23 cellular contexts compared by ENCODE assay signal in genomic region chr20:40676870-40677269, GRCh38. TPM values are rescaled to one million over a fixed set of nuclear protein-coding genes. Genes with fewer than 3 reads are reported as not detected.
DNase-seq lines count a peak whose midpoint lies in the region; ATAC-seq and TF ChIP-seq lines count a peak whose summit lies in the region.
"Had no signal": no experiment of that assay in that cellular context is flagged by ENCODE, and none has a peak within 500 bp of the region (broad histone marks: within the 10 kb centered on the region; RNA-seq: fewer than 3 reads in every experiment).

No MANE protein-coding gene starts in this region.

- peaks cover 2% of the 10 kb centered on the region for H3K4me1 Mint-ChIP-seq in glutamatergic neuron (ENCODE audit: low read depth, unreplicated experiment)
- H3K4me1 Mint-ChIP-seq: CD8-positive, alpha-beta memory T cell had no signal

- peak overlapping the region; percentile 8; the same call in 1 of the 2 replicates for H3K4me2 ChIP-seq in SK-N-SH
- H3K4me2 ChIP-seq in PC-9 = peak overlapping the region; percentile 23; the same call in 1 of the 2 replicates

- H3K9me3 ChIP-seq in SK-N-SH (no peaks in the 10 kb centered on the region), PC-9 (ENCODE audit: insufficient read depth, low read depth) (no peaks in the 10 kb centered on the region), lower lobe of right lung (no peaks in the 10 kb centered on the region), thyroid gland (no peaks in the 10 kb centered on the region)
- H3K9me3 ChIP-seq: Peyer's patch had no signal

- no peak for DNase-seq in SK-N-SH
- no peak for DNase-seq in PC-9
- DNase-seq in lower lobe of right lung = no peak
- DNase-seq in thyroid gland = no peak
- no peak for DNase-seq in medulla oblongata (ENCODE audit: extremely low spot score)
- no peak for DNase-seq in NCI-H526 treated with DMSO at 0.1 percent for 48 hours (lab: John Stamatoyannopoulos, UW)
- DNase-seq in glutamatergic neuron = no peak
- DNase-seq: AML-193; C1 segment of cervical spinal cord; Calu3; CD8-positive, alpha-beta memory T cell; DMS153; GOT3; HCEC 1CT; NCI-H1417; NCI-H1694 treated with DMSO at 0.1 percent for 48 hours; NCI-H2107; NCI-H774; Peyer's patch had no signal

- H4K20me1 ChIP-seq in SK-N-SH (ENCODE audit: insufficient read depth) = no peaks in the 10 kb centered on the region
- no peaks in the 10 kb centered on the region for H4K20me1 ChIP-seq in PC-9 (ENCODE audit: insufficient read depth)

- H3K9me3 Mint-ChIP-seq in glutamatergic neuron (ENCODE audit: unreplicated experiment) = peaks cover 4% of the 10 kb centered on the region
- H3K9me3 Mint-ChIP-seq: CD8-positive, alpha-beta memory T cell had no signal

- intact Hi-C loops in PC-9 (cut with micrococcal nuclease; ENCODE audit: unreplicated experiment) (no loop called here), lower lobe of right lung (cut with DNase I) (no loop called here), thyroid gland (cut with DNase I) (no loop called here)

- H3K9ac ChIP-seq in SK-N-SH = no peak overlapping the region

- no peak for TF ChIP-seq RAD21 in SK-N-SH (IDR thresholded peaks at IDR 0.05; ENCODE audit: low read length)

- H3K9me2 ChIP-seq in SK-N-SH (no peaks in the 10 kb centered on the region), PC-9 (ENCODE audit: insufficient read depth) (no peaks in the 10 kb centered on the region)

- H3K4me3 ChIP-seq in SK-N-SH (ENCODE audit: low read depth in 2 of 2, low read length in 1 of 2) (no peak overlapping the region), PC-9 (no peak overlapping the region), lower lobe of right lung (no peak overlapping the region), thyroid gland (replicated peaks in 1 of 3) (no peak overlapping the region)
- H3K4me3 ChIP-seq: Peyer's patch had no signal

- no peak for TF ChIP-seq POLR2A in thyroid gland (IDR thresholded peaks at IDR 0.05)

- H2AFZ ChIP-seq in SK-N-SH (ENCODE audit: low read depth) (no peak overlapping the region), PC-9 (no peak overlapping the region)

- CTCF ChIA-PET in SK-N-SH (lab: Yijun Ruan, JAX) = interaction anchor here (1.1 to 8.7 kb wide), 4 partner anchors 12 to 803 kb away, joined by 3 to 46 read pairs (median 4); partner anchors contain the start of gene MAFB
- CTCF ChIA-PET in PC-9 (lab: Charles Lee) = no interaction called here

- H3K4me3 Mint-ChIP-seq in glutamatergic neuron (ENCODE audit: unreplicated experiment) = no peak overlapping the region
- H3K4me3 Mint-ChIP-seq: CD8-positive, alpha-beta memory T cell had no signal

- H3K27ac Mint-ChIP-seq in glutamatergic neuron (ENCODE audit: unreplicated experiment) = no peak overlapping the region
- H3K27ac Mint-ChIP-seq: CD8-positive, alpha-beta memory T cell; IgD-negative memory B cell had no signal

- no peaks in the 10 kb centered on the region for H3K4me1 ChIP-seq in SK-N-SH (ENCODE audit: control insufficient read depth in 1 of 2, insufficient read depth in 2 of 2, low read depth in 1 of 2, low read length in 1 of 2)
- no peaks in the 10 kb centered on the region for H3K4me1 ChIP-seq in PC-9 (replicated peaks; ENCODE audit: insufficient read depth)
- peaks cover 33% of the 10 kb centered on the region for H3K4me1 ChIP-seq in lower lobe of right lung
- peaks cover 60 to 82% of the 10 kb centered on the region in 2 donors for H3K4me1 ChIP-seq in thyroid gland
- H3K4me1 ChIP-seq: Peyer's patch had no signal

- H3K27me3 Mint-ChIP-seq in glutamatergic neuron (ENCODE audit: unreplicated experiment) = peaks cover 8% of the 10 kb centered on the region

- H3F3A ChIP-seq in SK-N-SH (replicated peaks; ENCODE audit: insufficient read depth) = no peaks in the 10 kb centered on the region
- H3F3A ChIP-seq in PC-9 (ENCODE audit: insufficient read depth, low read depth) = no peaks in the 10 kb centered on the region

- H3K27me3 ChIP-seq in SK-N-SH (ENCODE audit: insufficient read depth) (peaks cover 33% of the 10 kb centered on the region; the same call in 1 of the 2 replicates), PC-9 (ENCODE audit: insufficient read depth, low read depth) (peaks cover 54% of the 10 kb centered on the region), lower lobe of right lung (ENCODE audit: low read depth) (peaks cover 8% of the 10 kb centered on the region), thyroid gland (no peaks in the 10 kb centered on the region)
- H3K27me3 ChIP-seq: Peyer's patch had no signal

- TF ChIP-seq EP300 in SK-N-SH (IDR thresholded peaks at IDR 0.05; ENCODE audit: borderline replicate concordance in 1 of 2, low read depth in 1 of 2, low read length in 1 of 2) = no peak

- 61% methylated on average over 3 of the region's 3 CpGs for WGBS in SK-N-SH (ENCODE audit: low lambda C conversion rate)
- WGBS in thyroid gland, 2 donors = 39 to 58% methylated on average over 3 of the region's 3 CpGs

- no TSS peak for BruUV-seq in PC-9 (replicated peaks; lab: Mats Ljungman, UMichigan)

- ATAC-seq in SK-N-SH treated with all-trans-retinoic acid at 6 μM for 48 hours (no peak), lower lobe of right lung (peak in 1 of 2 donors; percentile 4)

- H3K27ac ChIP-seq in SK-N-SH (ENCODE audit: low read depth in 2 of 2, low read length in 1 of 2) = no peak overlapping the region
- no peak overlapping the region for H3K27ac ChIP-seq in PC-9
- H3K27ac ChIP-seq in lower lobe of right lung = peak overlapping the region; percentile 47
- H3K27ac ChIP-seq in thyroid gland = peak overlapping the region; percentile 84 to 92 (median 89)
- H3K27ac ChIP-seq: 22Rv1 had no signal

- TF ChIP-seq CTCF in SK-N-SH (IDR thresholded peaks at IDR 0.05) (no peak), PC-9 (conservative IDR thresholded peaks at IDR 0.05) (no peak), lower lobe of right lung (IDR thresholded peaks at IDR 0.05) (no peak), thyroid gland (IDR thresholded peaks at IDR 0.05) (no peak), glutamatergic neuron (IDR thresholded peaks at IDR 0.05; ENCODE audit: partially characterized antibody, unreplicated experiment) (no peak)

- POLR2A ChIA-PET in SK-N-SH (lab: Yijun Ruan, JAX) = no interaction called here
- POLR2A ChIA-PET in PC-9 (lab: Charles Lee; ENCODE audit: unreplicated experiment) = no interaction called here

- H3K36me3 Mint-ChIP-seq in glutamatergic neuron (ENCODE audit: unreplicated experiment) = no peaks in the 10 kb centered on the region
- H3K36me3 Mint-ChIP-seq: CD8-positive, alpha-beta memory T cell; IgD-negative memory B cell had no signal

- no peaks in the 10 kb centered on the region for H3K79me2 ChIP-seq in SK-N-SH (ENCODE audit: insufficient read depth)
- no peaks in the 10 kb centered on the region for H3K79me2 ChIP-seq in PC-9 (ENCODE audit: low read depth)

- H3K36me3 ChIP-seq in SK-N-SH (replicated peaks in 1 of 2; ENCODE audit: control insufficient read depth in 1 of 2, insufficient read depth in 2 of 2, low read length in 1 of 2) (no peaks in the 10 kb centered on the region), PC-9 (ENCODE audit: low read depth) (no peaks in the 10 kb centered on the region), lower lobe of right lung (no peaks in the 10 kb centered on the region), thyroid gland (no peaks in the 10 kb centered on the region)
- H3K36me3 ChIP-seq: Peyer's patch had no signal

TF ChIP-seq in SK-N-SH, 30 proteins besides CTCF, POLR2A, EP300 and RAD21 (continues in another document):
- no peak for TF ChIP-seq RCOR1 (IDR thresholded peaks at IDR 0.05; ENCODE audit: low read length)
- TF ChIP-seq POLR2AphosphoS5 (IDR thresholded peaks at IDR 0.05; ENCODE audit: low read depth, low read length) = no peak
- no peak for TF ChIP-seq USF1 (IDR thresholded peaks at IDR 0.05; ENCODE audit: borderline replicate concordance, low read depth)

TF ChIP-seq in SK-N-SH treated with all-trans-retinoic acid at 6 μM for 48 hours, 23 proteins besides CTCF, POLR2A, EP300 and RAD21:
- TF ChIP-seq TOX (CRISPR knock-in tag; IDR thresholded peaks at IDR 0.05; ENCODE audit: borderline replicate concordance) (no peak), ESRRG (CRISPR knock-in tag; IDR thresholded peaks at IDR 0.05) (no peak), RARB (CRISPR knock-in tag; IDR thresholded peaks at IDR 0.05) (no peak), ZFP3 (CRISPR knock-in tag; IDR thresholded peaks at IDR 0.05) (no peak), ZNF70 (CRISPR knock-in tag; IDR thresholded peaks at IDR 0.05) (no peak), SNAI2 (CRISPR knock-in tag; IDR thresholded peaks at IDR 0.05) (no peak), ISL1 (CRISPR knock-in tag; IDR thresholded peaks at IDR 0.05) (no peak)

RNA-seq across cellular contexts. Expression of gene MAFB, which starts 12.2 kb away (rescaled TPM):
- polyA plus RNA-seq in SK-N-SH (2012; rRNA removed) = 0.05 and 0.08 TPM in 2 replicates
- 0.08 TPM in 2 replicates for polyA plus RNA-seq in SK-N-SH (2012; cell fraction: cytosol; rRNA removed)
- polyA plus RNA-seq in SK-N-SH (2012; cell fraction: nucleus; rRNA removed) = 0.24 and 0.42 TPM in 2 replicates
- total RNA-seq in PC-9 (2021) (not detected in 2 replicates), lower lobe of right lung (63.3 TPM), thyroid gland (10 to 100 TPM; 34.4 to 46.1 (median 43.5) TPM), glutamatergic neuron (ENCODE audit: unreplicated experiment) (4.6 TPM)
- total RNA-seq: NCI-H460 had no signal
- polyA plus RNA-seq: CD8-positive, alpha-beta memory T cell; IgD-negative memory B cell had no signal

Comparison
In these comparisons a context has a peak if more than half of its experiments do, and no peak if none do; other contexts are left out.
1. H3K27ac ChIP-seq: peak in lower lobe of right lung (single experiment) and thyroid gland (3 of 3); none in SK-N-SH (0 of 2) and PC-9 (single experiment).